Comparison of ENCODE assay signal across 1 cellular context in the genomic region with DNA sequence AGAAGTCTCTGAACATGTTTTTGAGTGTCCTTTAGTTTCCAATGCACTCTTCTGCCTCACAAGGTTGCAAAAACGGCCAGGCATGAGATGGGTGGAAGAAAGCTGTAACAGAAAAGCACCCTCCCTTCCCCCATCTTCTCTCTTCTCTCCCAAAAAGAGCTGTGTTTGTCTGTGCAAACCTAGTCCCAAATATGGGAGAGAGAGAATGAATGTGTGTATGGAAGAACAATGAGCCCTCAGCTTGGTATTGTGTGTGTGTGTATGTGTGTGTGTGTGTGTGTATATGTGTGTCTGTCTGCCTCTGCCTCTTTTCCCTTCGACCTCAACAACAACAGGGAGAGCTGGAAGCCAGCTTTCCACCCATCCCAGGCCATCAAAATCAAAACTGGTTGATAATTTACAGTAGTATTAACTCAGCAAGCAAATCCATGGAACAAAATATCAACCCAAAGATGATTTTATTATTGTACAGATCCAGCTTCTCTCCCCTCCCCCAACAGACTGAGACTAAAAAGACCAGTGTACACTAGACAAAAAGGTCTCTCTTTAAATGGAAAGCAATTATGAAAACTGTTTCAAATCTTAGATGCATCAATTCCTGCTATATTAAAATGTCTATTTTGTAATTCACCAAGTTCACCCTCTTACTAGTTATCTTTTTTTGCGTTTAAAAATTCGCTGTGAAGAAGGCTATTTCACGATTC.
TF ChIP-seq lines count a peak whose summit lies in the region.

No MANE protein-coding gene starts in this region.

TF ChIP-seq in H1, 55 proteins besides CTCF, POLR2A, EP300 and RAD21 (continued from another document):
- TF ChIP-seq SRF (IDR thresholded peaks at IDR 0.05; ENCODE audit: low read depth, low read length) (no peak), TCF12 (IDR thresholded peaks at IDR 0.05; ENCODE audit: low read depth, low read length) (no peak)
TF ChIP-seq in H1: peak in this region for 0.
